In genomic region chr15:60444289-60444912, GRCh38 we compare ENCODE assay signal across 8 cellular contexts. TPM values are rescaled to one million over a fixed set of nuclear protein-coding genes. Genes with fewer than 3 reads are reported as not detected.
DNase-seq lines count a peak whose midpoint lies in the region; TF ChIP-seq lines count a peak whose summit lies in the region.

No MANE protein-coding gene starts in this region.

- DNase-seq in COLO829 (ENCODE audit: low spot score) (peak; percentile 10), NB4 (ENCODE audit: low read depth) (peak; percentile 12), dedifferentiated amniotic fluid mesenchymal stem cell (ENCODE audit: extremely low spot score) (peak; percentile 71), osteoblast (ENCODE audit: insufficient read length, low spot score, missing footprints) (no peak), UCSD-AML1 (lab: John Stamatoyannopoulos, UW; ENCODE audit: unreplicated experiment) (no peak), GM19238 (ENCODE audit: insufficient read length, low spot score) (no peak), KBM-7 (no peak), epidermal melanocyte (ENCODE audit: insufficient read length, low spot score) (no peak)

- no peak overlapping the region for H3K27ac ChIP-seq in osteoblast (ENCODE audit: low read depth, low read length)

- peaks cover 13% of the 10 kb centered on the region for H3K79me2 ChIP-seq in osteoblast (ENCODE audit: insufficient read depth, low read length)

- in situ Hi-C loops in KBM-7 (cut with MboI; ENCODE audit: low pct_unique_long_range_greater_than_20kb, low sequenced_read_pairs) = no loop called here

- no peak overlapping the region for H2AFZ ChIP-seq in osteoblast (ENCODE audit: low read length)

- no peak for TF ChIP-seq POLR2A in NB4 (IDR thresholded peaks at IDR 0.05; ENCODE audit: extremely low read depth, insufficient read length)

- peaks cover 9% of the 10 kb centered on the region for H3K4me1 ChIP-seq in osteoblast (ENCODE audit: insufficient read depth, low read length)

- H3K4me3 ChIP-seq in NB4 (ENCODE audit: low read depth, low read length) = no peak overlapping the region
- no peak overlapping the region for H3K4me3 ChIP-seq in osteoblast (ENCODE audit: insufficient read depth, low read length)

- H3K36me3 ChIP-seq in osteoblast (ENCODE audit: insufficient read depth, low read length) = peaks cover 7% of the 10 kb centered on the region

- no peaks in the 10 kb centered on the region for H4K20me1 ChIP-seq in osteoblast (ENCODE audit: insufficient read depth, low read length)

- no peak overlapping the region for H3K4me2 ChIP-seq in osteoblast (ENCODE audit: insufficient read depth, low read length)

- no peaks in the 10 kb centered on the region for H3K27me3 ChIP-seq in osteoblast (ENCODE audit: insufficient read depth, low read length)

- peak; percentile 18 for TF ChIP-seq CTCF in NB4 (IDR thresholded peaks at IDR 0.05; ENCODE audit: low read depth, low read length)
- peak; percentile 71 for TF ChIP-seq CTCF in osteoblast (IDR thresholded peaks at IDR 0.05; ENCODE audit: extremely low read depth, low read depth, low read length)

- no peaks in the 10 kb centered on the region for H3K9me3 ChIP-seq in osteoblast (ENCODE audit: low read depth, low read length)

RNA-seq across cellular contexts. Expression of gene ICE2, which starts 34.5 kb away (rescaled TPM):
- 26.4 and 30.1 TPM in 2 replicates for total RNA-seq in osteoblast

RNA-seq across cellular contexts. Expression of gene ANXA2, which starts 46.6 kb away (rescaled TPM):
- total RNA-seq in osteoblast = 2,826 and 3,042 TPM in 2 replicates

Comparison
In these comparisons a context has a peak if more than half of its experiments do, and no peak if none do; other contexts are left out.
1. DNase-seq: peak in COLO829 (single experiment), NB4 (single experiment) and dedifferentiated amniotic fluid mesenchymal stem cell (single experiment); none in osteoblast (single experiment), UCSD-AML1 (single experiment), GM19238 (single experiment), KBM-7 (single experiment) and epidermal melanocyte (single experiment).